Comparison of ENCODE assay signal across 1 cellular context in genomic region chr2:74862268-74862964, GRCh38.
TF ChIP-seq lines count a peak whose summit lies in the region.

No MANE protein-coding gene starts in this region.

TF ChIP-seq in IMR-90, 13 proteins besides CTCF, POLR2A, EP300 and RAD21:
- TF ChIP-seq RCOR1 (IDR thresholded peaks at IDR 0.05; ENCODE audit: insufficient replicate concordance, low read length) (no peak), FOS (IDR thresholded peaks at IDR 0.05; ENCODE audit: low read depth, low read length) (no peak), CEBPB (IDR thresholded peaks at IDR 0.05; ENCODE audit: low read depth, low read length) (no peak), CHD1 (IDR thresholded peaks at IDR 0.05; ENCODE audit: low read depth, low read length) (no peak), USF2 (IDR thresholded peaks at IDR 0.05; ENCODE audit: low read depth, low read length) (no peak)
